In the genomic region with DNA sequence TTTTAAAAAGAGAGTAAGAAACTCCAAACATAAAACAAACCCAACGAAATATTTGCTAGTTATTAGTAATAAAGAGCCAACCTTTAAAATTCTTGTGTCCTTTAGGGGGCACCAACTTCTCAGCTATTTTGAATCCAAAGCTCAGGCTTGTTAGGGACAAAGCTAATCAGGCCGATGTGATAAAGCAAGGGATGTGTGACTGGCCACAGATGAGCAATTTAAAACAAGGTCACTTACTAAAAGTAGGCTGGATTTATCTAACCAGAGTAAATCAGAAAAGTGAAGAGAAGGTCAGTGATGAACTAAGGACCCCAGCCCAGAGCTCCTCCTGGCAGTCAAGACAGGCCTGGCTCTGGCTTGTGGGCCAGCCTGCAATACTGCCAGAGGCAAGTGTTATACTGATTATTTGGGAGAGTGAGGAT, we compare ENCODE assay signal across 9 cellular contexts.
A peak's percentile ranks its signal among the peaks of the same experiment; 100 is the strongest.
DNase-seq lines count a peak whose midpoint lies in the region; ATAC-seq and TF ChIP-seq lines count a peak whose summit lies in the region.
"Had no signal": no experiment of that assay in that cellular context is flagged by ENCODE, and none has a peak within 500 bp of the region (broad histone marks: within the 10 kb centered on the region; RNA-seq: fewer than 3 reads in every experiment).

No MANE protein-coding gene starts in this region.

- H3K4me2 ChIP-seq in Karpas-422 (ENCODE audit: low read depth, low read length, poor library complexity, severe bottlenecking), result no peak overlapping the region

- H3K27ac Mint-ChIP-seq in mesothelial cell of epicardium, result no peak overlapping the region
- no peak overlapping the region for H3K27ac Mint-ChIP-seq in activated T-helper 1 cell treated with anti-CD3 and anti-CD28 coated beads, Interleukin-12 subunit alpha, Interleukin-12 subunit beta, Interleukin-2, Interleukin-4 antibody, amounts not matched to agents 30 ng/mL and 10 ng/mL and 1 ng/mL, durations not matched to agents 14 hours and 24 hours and 36 hours

- H3K4me3 ChIP-seq in Karpas-422 (ENCODE audit: low read length) (no peak overlapping the region), brain microvascular endothelial cell (ENCODE audit: low read depth, low read length) (no peak overlapping the region), gastrocnemius medialis (no peak overlapping the region)

- ATAC-seq in gastrocnemius medialis (no peak), GM19351 (IDR thresholded peaks at IDR 0.05; ENCODE audit: unreplicated experiment) (no peak), HG03039 (IDR thresholded peaks at IDR 0.05; ENCODE audit: unreplicated experiment) (no peak)

- no peaks in the 10 kb centered on the region for H3K4me1 Mint-ChIP-seq in mesothelial cell of epicardium
- H3K4me1 Mint-ChIP-seq in activated T-helper 1 cell treated with anti-CD3 and anti-CD28 coated beads, Interleukin-12 subunit alpha, Interleukin-12 subunit beta, Interleukin-2, Interleukin-4 antibody, amounts not matched to agents 30 ng/mL and 10 ng/mL and 1 ng/mL, durations not matched to agents 14 hours and 24 hours and 36 hours (ENCODE audit: low read depth), result peaks cover 15% of the 10 kb centered on the region

- H3K36me3 Mint-ChIP-seq in mesothelial cell of epicardium, result no peaks in the 10 kb centered on the region
- H3K36me3 Mint-ChIP-seq in activated T-helper 1 cell treated with anti-CD3 and anti-CD28 coated beads, Interleukin-12 subunit alpha, Interleukin-12 subunit beta, Interleukin-2, Interleukin-4 antibody, amounts not matched to agents 30 ng/mL and 10 ng/mL and 1 ng/mL, durations not matched to agents 14 hours and 24 hours and 36 hours (ENCODE audit: low read depth), result no peaks in the 10 kb centered on the region

- H3K27me3 ChIP-seq in Karpas-422 (ENCODE audit: low read length), result no peaks in the 10 kb centered on the region
- no peaks in the 10 kb centered on the region for H3K27me3 ChIP-seq in brain microvascular endothelial cell (replicated peaks)
- H3K27me3 ChIP-seq in gastrocnemius medialis, result no peaks in the 10 kb centered on the region

- H3K9me2 ChIP-seq in Karpas-422 (replicated peaks; ENCODE audit: insufficient read depth, low read length), result no peaks in the 10 kb centered on the region

- H3K9me3 Mint-ChIP-seq in mesothelial cell of epicardium, result no peaks in the 10 kb centered on the region
- H3K9me3 Mint-ChIP-seq in activated T-helper 1 cell treated with anti-CD3 and anti-CD28 coated beads, Interleukin-12 subunit alpha, Interleukin-12 subunit beta, Interleukin-2, Interleukin-4 antibody, amounts not matched to agents 30 ng/mL and 10 ng/mL and 1 ng/mL, durations not matched to agents 14 hours and 24 hours and 36 hours, result no peaks in the 10 kb centered on the region

- H3K4me3 Mint-ChIP-seq in mesothelial cell of epicardium, result no peak overlapping the region
- H3K4me3 Mint-ChIP-seq in activated T-helper 1 cell treated with anti-CD3 and anti-CD28 coated beads, Interleukin-12 subunit alpha, Interleukin-12 subunit beta, Interleukin-2, Interleukin-4 antibody, amounts not matched to agents 30 ng/mL and 10 ng/mL and 1 ng/mL, durations not matched to agents 14 hours and 24 hours and 36 hours, result no peak overlapping the region

- peaks cover 65% of the 10 kb centered on the region for H3K4me1 ChIP-seq in Karpas-422 (ENCODE audit: low read length)
- peaks cover 0 to 11% of the 10 kb centered on the region in 2 donors for H3K4me1 ChIP-seq in gastrocnemius medialis

- TF ChIP-seq POLR2A in gastrocnemius medialis (IDR thresholded peaks at IDR 0.05), result no peak

- H3K9me3 ChIP-seq in Karpas-422 (ENCODE audit: low read length) (no peaks in the 10 kb centered on the region), gastrocnemius medialis (no peaks in the 10 kb centered on the region)

- H3K36me3 ChIP-seq in Karpas-422 (ENCODE audit: insufficient read depth, low read length) (no peaks in the 10 kb centered on the region), brain microvascular endothelial cell (replicated peaks) (no peaks in the 10 kb centered on the region), gastrocnemius medialis (no peaks in the 10 kb centered on the region)

- intact Hi-C loops in gastrocnemius medialis (cut with DNase I; ENCODE audit: low total_unique reads), result loop anchor here (2.0 kb wide), 1 partner anchor 151 kb away; no protein-coding TSS in a partner anchor
- intact Hi-C loops in activated T-helper 1 cell treated with anti-CD3 and anti-CD28 coated beads, Interleukin-12 subunit alpha, Interleukin-12 subunit beta, Interleukin-2, Interleukin-4 antibody, amounts not matched to agents 30 ng/mL and 10 ng/mL and 1 ng/mL, durations not matched to agents 14 hours and 24 hours and 36 hours (cut with micrococcal nuclease), result no loop called here

- TF ChIP-seq CTCF in brain microvascular endothelial cell (IDR thresholded peaks at IDR 0.05; ENCODE audit: low read depth, low read length, missing control alignments), result peak; percentile 55
- peak; percentile 37 for TF ChIP-seq CTCF in mesothelial cell of epicardium (IDR thresholded peaks at IDR 0.05; ENCODE audit: unreplicated experiment)
- TF ChIP-seq CTCF in gastrocnemius medialis (IDR thresholded peaks at IDR 0.05 in 4 of 5, conservative IDR thresholded peaks at IDR 0.05 in 1 of 5), result no peak

- H4K20me1 ChIP-seq in Karpas-422 (ENCODE audit: insufficient read depth, low read depth, low read length), result no peaks in the 10 kb centered on the region

- H3K9ac ChIP-seq in Karpas-422 (ENCODE audit: low read length), result no peak overlapping the region

- no peak overlapping the region for H3K27ac ChIP-seq in Karpas-422 (ENCODE audit: low read length)
- H3K27ac ChIP-seq in brain microvascular endothelial cell, result no peak overlapping the region
- H3K27ac ChIP-seq in gastrocnemius medialis, result no peak overlapping the region

- H3K27me3 Mint-ChIP-seq in mesothelial cell of epicardium (ENCODE audit: low read depth), result peaks cover 4% of the 10 kb centered on the region
- peaks cover 10% of the 10 kb centered on the region for H3K27me3 Mint-ChIP-seq in activated T-helper 1 cell treated with anti-CD3 and anti-CD28 coated beads, Interleukin-12 subunit alpha, Interleukin-12 subunit beta, Interleukin-2, Interleukin-4 antibody, amounts not matched to agents 30 ng/mL and 10 ng/mL and 1 ng/mL, durations not matched to agents 14 hours and 24 hours and 36 hours (ENCODE audit: insufficient read depth)

- H3K79me2 ChIP-seq in Karpas-422 (ENCODE audit: low read length), result no peaks in the 10 kb centered on the region

- DNase-seq in D341Med (ENCODE audit: low spot score) (peak; percentile 49), Karpas-422 (peak; percentile 77), brain microvascular endothelial cell (no peak), mesothelial cell of epicardium (ENCODE audit: low spot score in 2 of 2, unreplicated experiment in 2 of 2) (no peak), gastrocnemius medialis (no peak)
- DNase-seq in activated T-helper 1 cell treated with anti-CD3 and anti-CD28 coated beads, Interleukin-12 subunit alpha, Interleukin-12 subunit beta, Interleukin-2, Interleukin-4 antibody, amounts not matched to agents 30 ng/mL and 10 ng/mL and 1 ng/mL, durations not matched to agents 14 hours and 24 hours and 36 hours (ENCODE audit: low spot score), result no peak
- DNase-seq: activated T-cell treated with anti-CD3 and anti-CD28 coated beads for 4 hours had no signal

- in situ Hi-C loops in brain microvascular endothelial cell (cut with HindIII; ENCODE audit: low pct_ligation_motif_present, low sequenced_read_pairs), result no loop called here
- in situ Hi-C loops in gastrocnemius medialis (cut with MboI; ENCODE audit: low sequenced_read_pairs in 4 of 4), result no loop called here

- no peak overlapping the region for H2AFZ ChIP-seq in Karpas-422 (ENCODE audit: low read length)

Comparison
In these comparisons a context has a peak if more than half of its experiments do, and no peak if none do; other contexts are left out.
1. DNase-seq: peak in D341Med (single experiment) and Karpas-422 (single experiment); none in brain microvascular endothelial cell (single experiment), mesothelial cell of epicardium (0 of 2), gastrocnemius medialis (0 of 2) and activated T-helper 1 cell treated with anti-CD3 and anti-CD28 coated beads, Interleukin-12 subunit alpha, Interleukin-12 subunit beta, Interleukin-2, Interleukin-4 antibody, amounts not matched to agents 30 ng/mL and 10 ng/mL and 1 ng/mL, durations not matched to agents 14 hours and 24 hours and 36 hours (single experiment).
2. CTCF ChIP-seq: peak in brain microvascular endothelial cell (single experiment) and mesothelial cell of epicardium (single experiment); none in gastrocnemius medialis (0 of 5).